Comparison of ENCODE assay signal across 14 cellular contexts in genomic region chr21:33025106-33025470, GRCh38. TPM values are rescaled to one million over a fixed set of nuclear protein-coding genes. Genes with fewer than 3 reads are reported as not detected.
DNase-seq lines count a peak whose midpoint lies in the region; ATAC-seq, FAIRE-seq and TF ChIP-seq lines count a peak whose summit lies in the region.
"Had no signal": no experiment of that assay in that cellular context is flagged by ENCODE, and none has a peak within 500 bp of the region (broad histone marks: within the 10 kb centered on the region; RNA-seq: fewer than 3 reads in every experiment).

No MANE protein-coding gene starts in this region.

- peak overlapping the region; percentile 35 for H3K9ac ChIP-seq in mesendoderm (ENCODE audit: low read length)

- no peaks in the 10 kb centered on the region for H3K79me2 ChIP-seq in mesendoderm (ENCODE audit: control insufficient read depth, insufficient read depth, low read length)

- no peak overlapping the region for H2BK15ac ChIP-seq in mesendoderm (replicated peaks; ENCODE audit: low read depth)

- H3K4me1 ChIP-seq in BE2C, result no peaks in the 10 kb centered on the region
- peaks cover 12% of the 10 kb centered on the region for H3K4me1 ChIP-seq in HAP-1
- H3K4me1 ChIP-seq in mesendoderm (ENCODE audit: control insufficient read depth, low read depth, low read length), result no peaks in the 10 kb centered on the region
- H3K4me1 ChIP-seq: Caco-2 had no signal

- no peak overlapping the region for H3K4ac ChIP-seq in mesendoderm (ENCODE audit: low read depth, low read length)

- no peak overlapping the region for H2AK5ac ChIP-seq in mesendoderm (ENCODE audit: low read length)

- H4K8ac ChIP-seq in mesendoderm (ENCODE audit: low read depth, low read length), result no peak overlapping the region

- WGBS in mesendoderm (ENCODE audit: extremely low coverage, insufficient coverage, low lambda C conversion rate), result no CpG with 5 or more reads among the region's 20 CpGs

- no peaks in the 10 kb centered on the region for H3K79me1 ChIP-seq in mesendoderm (ENCODE audit: low read length)

- no peak overlapping the region for H3K4me3 Mint-ChIP-seq in activated T-helper 1 cell treated with anti-CD3 and anti-CD28 coated beads, Interleukin-12 subunit alpha, Interleukin-12 subunit beta, Interleukin-2, Interleukin-4 antibody, amounts not matched to agents 30 ng/mL and 10 ng/mL and 1 ng/mL, durations not matched to agents 14 hours and 24 hours and 36 hours

- no peak overlapping the region for H3K27ac ChIP-seq in mesendoderm (ENCODE audit: low read depth, low read length)

- intact Hi-C loops in activated T-helper 1 cell treated with anti-CD3 and anti-CD28 coated beads, Interleukin-12 subunit alpha, Interleukin-12 subunit beta, Interleukin-2, Interleukin-4 antibody, amounts not matched to agents 30 ng/mL and 10 ng/mL and 1 ng/mL, durations not matched to agents 14 hours and 24 hours and 36 hours (cut with micrococcal nuclease), result loop anchor here (10.0 kb wide), 1 partner anchor 190 kb away; no protein-coding TSS in a partner anchor

- peak overlapping the region; percentile 18 for H3K27ac Mint-ChIP-seq in activated T-helper 1 cell treated with anti-CD3 and anti-CD28 coated beads, Interleukin-12 subunit alpha, Interleukin-12 subunit beta, Interleukin-2, Interleukin-4 antibody, amounts not matched to agents 30 ng/mL and 10 ng/mL and 1 ng/mL, durations not matched to agents 14 hours and 24 hours and 36 hours

- H3K9me3 ChIP-seq in BE2C (no peaks in the 10 kb centered on the region), HAP-1 (no peaks in the 10 kb centered on the region)
- H3K9me3 ChIP-seq: Caco-2 had no signal

- H3K36me3 Mint-ChIP-seq in activated T-helper 1 cell treated with anti-CD3 and anti-CD28 coated beads, Interleukin-12 subunit alpha, Interleukin-12 subunit beta, Interleukin-2, Interleukin-4 antibody, amounts not matched to agents 30 ng/mL and 10 ng/mL and 1 ng/mL, durations not matched to agents 14 hours and 24 hours and 36 hours (ENCODE audit: low read depth), result peaks cover 1% of the 10 kb centered on the region
- H3K36me3 Mint-ChIP-seq: natural killer cell treated with Interleukin-12 subunit alpha and Interleukin-12 subunit beta and Interleukin-15 and Interleukin-18, amount 100 ng/mL, for 72 hours had no signal

- H3K36me3 ChIP-seq in BE2C (no peaks in the 10 kb centered on the region), HAP-1 (replicated peaks) (peaks cover 7% of the 10 kb centered on the region; the same call in 1 of the 2 replicates), mesendoderm (ENCODE audit: control insufficient read depth, insufficient read depth, low read length) (no peaks in the 10 kb centered on the region)

- H2BK5ac ChIP-seq in mesendoderm (ENCODE audit: low read length), result no peak overlapping the region

- no peak for ATAC-seq in GM19452 (IDR thresholded peaks at IDR 0.05; ENCODE audit: unreplicated experiment)

- peaks cover 11% of the 10 kb centered on the region for H3K4me1 Mint-ChIP-seq in activated T-helper 1 cell treated with anti-CD3 and anti-CD28 coated beads, Interleukin-12 subunit alpha, Interleukin-12 subunit beta, Interleukin-2, Interleukin-4 antibody, amounts not matched to agents 30 ng/mL and 10 ng/mL and 1 ng/mL, durations not matched to agents 14 hours and 24 hours and 36 hours (ENCODE audit: low read depth)

- H3K4me2 ChIP-seq in mesendoderm (ENCODE audit: low read length), result peak overlapping the region; percentile 37

- peak overlapping the region; percentile 26 for H3K56ac ChIP-seq in mesendoderm (ENCODE audit: low read length)

- H3K9me3 Mint-ChIP-seq in activated T-helper 1 cell treated with anti-CD3 and anti-CD28 coated beads, Interleukin-12 subunit alpha, Interleukin-12 subunit beta, Interleukin-2, Interleukin-4 antibody, amounts not matched to agents 30 ng/mL and 10 ng/mL and 1 ng/mL, durations not matched to agents 14 hours and 24 hours and 36 hours, result no peaks in the 10 kb centered on the region
- H3K9me3 Mint-ChIP-seq: natural killer cell treated with Interleukin-12 subunit alpha and Interleukin-12 subunit beta and Interleukin-15 and Interleukin-18, amount 100 ng/mL, for 72 hours had no signal

- no peak overlapping the region for H4K5ac ChIP-seq in mesendoderm (ENCODE audit: low read length)

- H2BK120ac ChIP-seq in mesendoderm (ENCODE audit: low read depth, low read length), result no peak overlapping the region

- H3K27me3 Mint-ChIP-seq in activated T-helper 1 cell treated with anti-CD3 and anti-CD28 coated beads, Interleukin-12 subunit alpha, Interleukin-12 subunit beta, Interleukin-2, Interleukin-4 antibody, amounts not matched to agents 30 ng/mL and 10 ng/mL and 1 ng/mL, durations not matched to agents 14 hours and 24 hours and 36 hours (ENCODE audit: insufficient read depth), result peaks cover 81% of the 10 kb centered on the region

- H3K4me3 ChIP-seq in BE2C (ENCODE audit: low read depth, low read length) (peak overlapping the region; percentile 29), HAP-1 (peak overlapping the region; percentile 45; the same call in 1 of the 2 replicates), mesendoderm (ENCODE audit: low read length) (peak overlapping the region; percentile 21)

- peak; percentile 12; the same call in 1 of the 2 replicates for TF ChIP-seq CTCF in BE2C (IDR thresholded peaks at IDR 0.05; ENCODE audit: low read depth, low read length)

- no peak overlapping the region for H3K23ac ChIP-seq in mesendoderm (ENCODE audit: low read length)

- in situ Hi-C loops in HAP-1 (cut with MboI; ENCODE audit: low sequenced_read_pairs), result no loop called here

- FAIRE-seq in RCC 7860 (lab: Jason Lieb, UNC), result no peak

- DNase-seq in BE2C, result no peak
- DNase-seq in HAP-1 (ENCODE audit: low spot score in 2 of 2), result no peak
- DNase-seq in activated T-helper 1 cell treated with anti-CD3 and anti-CD28 coated beads, Interleukin-12 subunit alpha, Interleukin-12 subunit beta, Interleukin-2, Interleukin-4 antibody, amounts not matched to agents 30 ng/mL and 10 ng/mL and 1 ng/mL, durations not matched to agents 14 hours and 24 hours and 36 hours (ENCODE audit: low spot score), result no peak
- peak; percentile 72 for DNase-seq in mesendoderm
- DNase-seq in RCC 7860 (ENCODE audit: low spot score), result no peak
- no peak for DNase-seq in foreskin melanocyte
- DNase-seq in SHP77 treated with DMSO at 0.1 percent for 48 hours (lab: John Stamatoyannopoulos, UW), result no peak
- DNase-seq: Caco-2, cortex of kidney, HCEC 1CT, NCI-H2029 treated with DMSO at 0.1 percent for 48 hours had no signal

- H3K18ac ChIP-seq in mesendoderm (ENCODE audit: low read length), result no peak overlapping the region

- H3K27me3 ChIP-seq in BE2C, result peaks cover 98% of the 10 kb centered on the region
- no peaks in the 10 kb centered on the region for H3K27me3 ChIP-seq in HAP-1 (ENCODE audit: low read depth)
- H3K27me3 ChIP-seq in mesendoderm (ENCODE audit: insufficient read depth, low read length, poor library complexity), result peaks cover 86% of the 10 kb centered on the region

RNA-seq across cellular contexts. Expression of gene OLIG2, which starts 0.6 kb away (rescaled TPM):
- not detected for polyA plus RNA-seq in BE2C (2012; ENCODE audit: insufficient read depth, insufficient read length, low read depth)
- total RNA-seq in activated T-helper 1 cell treated with anti-CD3 and anti-CD28 coated beads, Interleukin-12 subunit alpha, Interleukin-12 subunit beta, Interleukin-2, Interleukin-4 antibody, amounts not matched to agents 30 ng/mL and 10 ng/mL and 1 ng/mL, durations not matched to agents 14 hours and 24 hours and 36 hours, result not detected in 2 replicates
- polyA plus RNA-seq in mesendoderm (2013, experiment 1 of 2), result 0.55 TPM
- 0.60 TPM for polyA plus RNA-seq in mesendoderm (2013, experiment 2 of 2)
- total RNA-seq: Caco-2; glomerular endothelial cell; natural killer cell treated with Interleukin-12 subunit alpha and Interleukin-12 subunit beta and Interleukin-15 and Interleukin-18, amount 100 ng/mL, for 72 hours had no signal

RNA-seq across cellular contexts. Expression of gene OLIG1, which starts 44.9 kb away (rescaled TPM):
- polyA plus RNA-seq in BE2C (2012; ENCODE audit: insufficient read depth, insufficient read length, low read depth), result not detected
- not detected in 2 replicates for total RNA-seq in activated T-helper 1 cell treated with anti-CD3 and anti-CD28 coated beads, Interleukin-12 subunit alpha, Interleukin-12 subunit beta, Interleukin-2, Interleukin-4 antibody, amounts not matched to agents 30 ng/mL and 10 ng/mL and 1 ng/mL, durations not matched to agents 14 hours and 24 hours and 36 hours
- polyA plus RNA-seq in mesendoderm (2013, experiment 1 of 2), result 0.17 TPM
- polyA plus RNA-seq in mesendoderm (2013, experiment 2 of 2), result not detected
- total RNA-seq: Caco-2, glomerular endothelial cell had no signal
